ENCODE assay signal across 31 cellular contexts in genomic region chr5:23461576-23461975, GRCh38. TPM values are rescaled to one million over a fixed set of nuclear protein-coding genes. Genes with fewer than 3 reads are reported as not detected.
"Had no signal": no experiment of that assay in that cellular context is flagged by ENCODE, and none has a peak within 500 bp of the region (broad histone marks: within the 10 kb centered on the region; RNA-seq: fewer than 3 reads in every experiment).

No MANE protein-coding gene starts in this region.

- H3K27ac ChIP-seq: epithelial cell of prostate, gastrocnemius medialis, left ventricle myocardium inferior, lower lobe of right lung, prostate gland, skin epidermis, spleen, suprapubic skin, transverse colon, upper lobe of right lung, uterus had no signal

- H3K27me3 ChIP-seq: gastrocnemius medialis, spleen, suprapubic skin, transverse colon, upper lobe of right lung, uterus had no signal

- H3K4me1 ChIP-seq: gastrocnemius medialis, left ventricle myocardium inferior, lower lobe of right lung, prostate gland, spleen, suprapubic skin, transverse colon, upper lobe of right lung, uterus had no signal

- H3K4me3 ChIP-seq: gastrocnemius medialis, left ventricle myocardium inferior, lower lobe of right lung, prostate gland, skin epidermis, spleen, suprapubic skin, transverse colon, upper lobe of right lung, uterus had no signal

- H3K36me3 ChIP-seq: gastrocnemius medialis, left ventricle myocardium inferior, lower lobe of right lung, prostate gland, spleen, suprapubic skin, transverse colon, upper lobe of right lung, uterus had no signal

- DNase-seq: effector CD8-positive, alpha-beta T cell; endodermal cell; foreskin fibroblast; gastrocnemius medialis; head of caudate nucleus; left cardiac atrium; left ventricle myocardium inferior; lower lobe of right lung; naive thymus-derived CD8-positive, alpha-beta T cell; nephron progenitor cell; nucleus accumbens; spleen; stimulated activated CD4-positive, alpha-beta T cell treated with anti-CD3 and anti-CD28 coated beads, Interleukin-4, amount 100 ng/mL, for 1 hour; stimulated activated CD8-positive, alpha-beta memory T cell treated with anti-CD3 and anti-CD28 coated beads, Interleukin-4, amount 100 ng/mL, for 48 hours; stimulated activated naive CD4-positive, alpha-beta T cell; stimulated activated naive CD8-positive, alpha-beta T cell treated with anti-CD3 and anti-CD28 coated beads, Interleukin-15, amount 100 ng/mL, for 72 hours; transverse colon; upper lobe of right lung; uterus had no signal

- FAIRE-seq: colon, keratinocyte had no signal

- ATAC-seq: esophagus mucosa; gastrocnemius medialis; left cardiac atrium; lower lobe of right lung; naive thymus-derived CD8-positive, alpha-beta T cell; right cardiac atrium; stimulated activated naive CD8-positive, alpha-beta T cell treated with anti-CD3 and anti-CD28 coated beads, Interleukin-15, amount 100 ng/mL, for 72 hours; upper lobe of right lung had no signal

- H3K9me3 ChIP-seq: gastrocnemius medialis, lower lobe of right lung, prostate gland, suprapubic skin, uterus had no signal

RNA-seq across cellular contexts. Expression of gene PRDM9, which starts 45.8 kb away (rescaled TPM):
- total RNA-seq: esophagus mucosa; gastrocnemius medialis; glomerular endothelial cell; left cardiac atrium; left ventricle myocardium inferior; lower lobe of right lung; mesenteric fat pad; myocyte; naive thymus-derived CD8-positive, alpha-beta T cell; osteocyte; right cardiac atrium; spleen; suprapubic skin; transverse colon; upper lobe of right lung had no signal
- polyA plus RNA-seq: keratinocyte; naive thymus-derived CD8-positive, alpha-beta T cell; right cardiac atrium; spleen had no signal
